Comparison of ENCODE assay signal across 23 cellular contexts in genomic region chr13:39313721-39314120, GRCh38.
DNase-seq lines count a peak whose midpoint lies in the region; ATAC-seq and TF ChIP-seq lines count a peak whose summit lies in the region.
"Had no signal": no experiment of that assay in that cellular context is flagged by ENCODE, and none has a peak within 500 bp of the region (broad histone marks: within the 10 kb centered on the region; RNA-seq: fewer than 3 reads in every experiment).

No MANE protein-coding gene starts in this region.

- no peaks in the 10 kb centered on the region for H3K27me3 Mint-ChIP-seq in MCF 10A (ENCODE audit: insufficient read depth, unreplicated experiment)

- no peak overlapping the region for H3K27ac ChIP-seq in mammary epithelial cell (ENCODE audit: insufficient read depth, low read depth, low read length)
- no peak overlapping the region for H3K27ac ChIP-seq in RWPE2 (ENCODE audit: poor library complexity, severe bottlenecking)
- no peak overlapping the region for H3K27ac ChIP-seq in epithelial cell of prostate
- H3K27ac ChIP-seq in tibial nerve, result no peak overlapping the region
- H3K27ac ChIP-seq: A549; BLaER1 treated with 17β-estradiol and CSF1 and Interleukin-3, amounts not matched to agents 10 nM and 100 nM had no signal

- H3K4me2 ChIP-seq in mammary epithelial cell (ENCODE audit: insufficient read depth, low read depth, low read length), result peak overlapping the region; percentile 77
- H3K4me2 ChIP-seq: A549; BLaER1 treated with 17β-estradiol and CSF1 and Interleukin-3, amounts not matched to agents 10 nM and 100 nM had no signal

- DNase-seq in mammary epithelial cell, result peak; percentile 47
- DNase-seq in MCF 10A (ENCODE audit: unreplicated experiment), result no peak
- no peak for DNase-seq in RWPE2 (ENCODE audit: low spot score)
- DNase-seq in epithelial cell of prostate (ENCODE audit: low read depth, low spot score), result peak; percentile 8
- no peak for DNase-seq in mesenteric fat pad (ENCODE audit: low spot score)
- DNase-seq in SW480 (ENCODE audit: low spot score), result no peak
- no peak for DNase-seq in tibial nerve (ENCODE audit: low spot score in 2 of 2)
- DNase-seq: 8988T; ACHN; AML-193; BE2C; Calu3; CD4-positive, alpha-beta T cell; CD8-positive, alpha-beta memory T cell; COR-L47; DMS53; DMS79 treated with DMSO at 0.1 percent for 48 hours; GF-D8; GOT3; HCEC 1CT had no signal

- peak; percentile 53; the same call in 1 of the 3 replicates for ATAC-seq in RWPE2 (ENCODE audit: low read depth)
- ATAC-seq: A549 had no signal

- no peak for TF ChIP-seq POLR2A in tibial nerve (IDR thresholded peaks at IDR 0.05)

- no peaks in the 10 kb centered on the region for H3K36me3 Mint-ChIP-seq in MCF 10A (ENCODE audit: insufficient read depth, unreplicated experiment)
- H3K36me3 Mint-ChIP-seq: CD14-positive monocyte; CD8-positive, alpha-beta memory T cell had no signal

- no peaks in the 10 kb centered on the region for H3K9me3 ChIP-seq in mammary epithelial cell (replicated peaks; ENCODE audit: insufficient read depth, low read length)
- no peaks in the 10 kb centered on the region for H3K9me3 ChIP-seq in RWPE2 (ENCODE audit: severe bottlenecking)
- H3K9me3 ChIP-seq in tibial nerve, result no peaks in the 10 kb centered on the region
- H3K9me3 ChIP-seq: A549; BE2C; BLaER1 treated with 17β-estradiol and CSF1 and Interleukin-3, amounts not matched to agents 10 nM and 100 nM had no signal

- peak overlapping the region; percentile 72 for H2AFZ ChIP-seq in mammary epithelial cell (ENCODE audit: low read depth, low read length)

- POLR2A ChIA-PET in MCF 10A (lab: Yijun Ruan, JAX), result no interaction called here

- H3K4me3 ChIP-seq in mammary epithelial cell (replicated peaks in 1 of 3; ENCODE audit: insufficient read depth in 1 of 3, low read depth in 2 of 3, low read length in 3 of 3) (no peak overlapping the region), RWPE2 (ENCODE audit: severe bottlenecking) (no peak overlapping the region), tibial nerve (no peak overlapping the region)
- H3K4me3 ChIP-seq: A549; BLaER1 treated with 17β-estradiol and CSF1 and Interleukin-3, amounts not matched to agents 10 nM and 100 nM had no signal

- H3K27ac Mint-ChIP-seq in MCF 10A (ENCODE audit: low read depth, unreplicated experiment), result no peak overlapping the region
- H3K27ac Mint-ChIP-seq: CD14-positive monocyte; CD4-positive, alpha-beta T cell; CD8-positive, alpha-beta memory T cell had no signal

- dilution Hi-C loops in mammary epithelial cell (cut with HindIII; ENCODE audit: low sequenced_read_pairs), result no loop called here

- H3K36me3 ChIP-seq in mammary epithelial cell (ENCODE audit: insufficient read depth, low read length) (no peaks in the 10 kb centered on the region), RWPE2 (ENCODE audit: low read depth) (no peaks in the 10 kb centered on the region), tibial nerve (no peaks in the 10 kb centered on the region)
- H3K36me3 ChIP-seq: BE2C; BLaER1 treated with 17β-estradiol and CSF1 and Interleukin-3, amounts not matched to agents 10 nM and 100 nM had no signal

- H4K20me1 ChIP-seq in mammary epithelial cell (ENCODE audit: insufficient read depth, low read length), result no peaks in the 10 kb centered on the region
- H4K20me1 ChIP-seq: BLaER1 treated with 17β-estradiol and CSF1 and Interleukin-3, amounts not matched to agents 10 nM and 100 nM had no signal

- H3K79me2 ChIP-seq in mammary epithelial cell (ENCODE audit: insufficient read depth, low read length), result no peaks in the 10 kb centered on the region

- WGBS in mammary epithelial cell (ENCODE audit: low coverage, missing lambda C conversion rate), result 3% methylated on average over 6 of the region's 6 CpGs
- 81 to 87% methylated on average over 6 of the region's 6 CpGs for WGBS in tibial nerve, 2 donors

- H3K4me1 ChIP-seq in mammary epithelial cell (ENCODE audit: insufficient read depth, low read length), result no peaks in the 10 kb centered on the region
- no peaks in the 10 kb centered on the region for H3K4me1 ChIP-seq in RWPE2 (ENCODE audit: insufficient read depth, poor library complexity, severe bottlenecking)
- H3K4me1 ChIP-seq in tibial nerve, result peaks cover 0 to 44% (median 6%) of the 10 kb centered on the region in 4 donors
- H3K4me1 ChIP-seq: A549, BE2C had no signal

- no peaks in the 10 kb centered on the region for H3K27me3 ChIP-seq in mammary epithelial cell (ENCODE audit: insufficient read depth, low read length)
- H3K27me3 ChIP-seq in RWPE2 (ENCODE audit: insufficient read depth, poor library complexity, severe bottlenecking), result no peaks in the 10 kb centered on the region
- H3K27me3 ChIP-seq in tibial nerve, result no peaks in the 10 kb centered on the region
- H3K27me3 ChIP-seq: BE2C; BLaER1 treated with 17β-estradiol and CSF1 and Interleukin-3, amounts not matched to agents 10 nM and 100 nM had no signal

- no peak for TF ChIP-seq CTCF in mammary epithelial cell (conservative IDR thresholded peaks at IDR 0.05 in 1 of 2, IDR thresholded peaks at IDR 0.05 in 1 of 2; ENCODE audit: extremely low read depth in 1 of 2, insufficient read depth in 1 of 2, low read depth in 1 of 2, low read length in 2 of 2)
- no peak for TF ChIP-seq CTCF in MCF 10A (IDR thresholded peaks at IDR 0.05; ENCODE audit: unreplicated experiment)
- no peak for TF ChIP-seq CTCF in RWPE2 (IDR thresholded peaks at IDR 0.05; ENCODE audit: poor library complexity, severe bottlenecking)
- no peak for TF ChIP-seq CTCF in tibial nerve (IDR thresholded peaks at IDR 0.05)

- H3K9me3 Mint-ChIP-seq in MCF 10A (ENCODE audit: unreplicated experiment), result no peaks in the 10 kb centered on the region
- H3K9me3 Mint-ChIP-seq: CD14-positive monocyte; CD4-positive, alpha-beta T cell; CD8-positive, alpha-beta memory T cell had no signal

- CTCF ChIA-PET in mammary epithelial cell (lab: Charles Lee; ENCODE audit: low non-redundant PET) (no interaction called here), MCF 10A (lab: Yijun Ruan, JAX) (interaction anchor here (0.6 kb wide), 2 partner anchors 10 to 224 kb away, joined by 3 read pairs; no protein-coding TSS in a partner anchor)

- no peaks in the 10 kb centered on the region for H3K4me1 Mint-ChIP-seq in MCF 10A (ENCODE audit: insufficient read depth, unreplicated experiment)
- H3K4me1 Mint-ChIP-seq: CD8-positive, alpha-beta memory T cell had no signal

- TF ChIP-seq EP300 in tibial nerve (IDR thresholded peaks at IDR 0.05), result no peak

- in situ Hi-C loops in mammary epithelial cell (cut with MboI; ENCODE audit: low sequenced_read_pairs in 2 of 2), result no loop called here

- no peak overlapping the region for H3K9ac ChIP-seq in mammary epithelial cell (ENCODE audit: insufficient read depth, low read length)
- H3K9ac ChIP-seq: BLaER1 treated with 17β-estradiol and CSF1 and Interleukin-3, amounts not matched to agents 10 nM and 100 nM had no signal

- BruUV-seq in mammary epithelial cell (replicated peaks; lab: Mats Ljungman, UMichigan) (no TSS peak), MCF 10A (replicated peaks; lab: Mats Ljungman, UMichigan) (no TSS peak)

- H3K4me3 Mint-ChIP-seq in MCF 10A (ENCODE audit: unreplicated experiment), result no peak overlapping the region
- H3K4me3 Mint-ChIP-seq: CD14-positive monocyte; CD4-positive, alpha-beta T cell; CD8-positive, alpha-beta memory T cell had no signal

- intact Hi-C loops in mammary epithelial cell (cut with micrococcal nuclease), result no loop called here
- intact Hi-C loops in MCF 10A (cut with micrococcal nuclease), result no loop called here

Comparison
In these comparisons a context has a peak if more than half of its experiments do, and no peak if none do; other contexts are left out.
1. DNase-seq: peak in mammary epithelial cell (single experiment) and epithelial cell of prostate (single experiment); none in MCF 10A (single experiment), RWPE2 (single experiment), mesenteric fat pad (single experiment), SW480 (single experiment) and tibial nerve (0 of 2).